ENCODE assay signal across 8 cellular contexts in the genomic region with DNA sequence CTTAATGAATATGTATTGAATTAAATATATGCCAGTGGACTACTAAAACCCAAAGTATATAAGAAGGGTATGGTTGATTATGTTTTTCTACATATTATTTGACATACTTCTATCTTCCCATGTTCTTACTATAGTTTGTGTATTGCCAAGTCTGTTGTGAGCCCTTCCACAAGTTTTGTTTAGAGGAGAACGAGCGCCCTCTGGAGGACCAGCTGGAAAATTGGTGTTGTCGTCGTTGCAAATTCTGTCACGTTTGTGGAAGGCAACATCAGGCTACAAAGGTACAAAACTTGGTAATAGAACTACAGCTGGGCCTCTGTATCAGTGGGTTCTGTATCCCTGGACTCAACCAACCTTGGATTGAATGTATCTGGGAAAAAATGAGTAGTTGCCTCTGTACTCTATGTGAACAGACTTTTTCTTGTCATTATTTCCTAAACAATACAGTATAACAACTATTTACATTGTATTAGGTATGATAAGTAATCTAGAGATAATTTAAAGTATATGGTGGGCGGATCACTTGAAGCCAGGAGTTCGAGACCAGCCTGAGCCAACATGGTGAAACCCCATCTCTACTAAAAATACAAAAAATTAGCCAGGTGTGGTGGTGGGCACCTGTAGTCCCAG. TPM values are rescaled to one million over a fixed set of nuclear protein-coding genes. Genes with fewer than 3 reads are reported as not detected.
DNase-seq lines count a peak whose midpoint lies in the region; ATAC-seq, FAIRE-seq and TF ChIP-seq lines count a peak whose summit lies in the region.

No MANE protein-coding gene starts in this region.

- no peaks in the 10 kb centered on the region for H3K27me3 Mint-ChIP-seq in activated T-cell treated with anti-CD3 and anti-CD28 coated beads, Interleukin-2, amount 50 U/mL, for 72 hours (ENCODE audit: low read depth)

- H3K9me3 ChIP-seq in fibroblast of lung (ENCODE audit: control insufficient read depth, insufficient read depth, low read depth, low read length) (no peaks in the 10 kb centered on the region), neutrophil (no peaks in the 10 kb centered on the region)

- peak; percentile 50 to 53 for ATAC-seq in activated T-cell treated with anti-CD3 and anti-CD28 coated beads, Interleukin-2, amount 50 U/mL, for 72 hours (replicated peaks in 1 of 2)
- ATAC-seq in HG03460 (IDR thresholded peaks at IDR 0.05; ENCODE audit: unreplicated experiment) = no peak

- FAIRE-seq in D721Med (lab: Jason Lieb, UNC) (peak; percentile 91), RCC 7860 (lab: Jason Lieb, UNC) (peak; percentile 57)

- H3K4me3 ChIP-seq in fibroblast of lung (replicated peaks in 1 of 4; ENCODE audit: control extremely low read depth in 1 of 4, insufficient read depth in 1 of 4, low read depth in 3 of 4, low read length in 4 of 4) = no peak overlapping the region
- no peak overlapping the region for H3K4me3 ChIP-seq in neutrophil (ENCODE audit: low read depth in 1 of 2, low read length in 1 of 2)

- H3K36me3 ChIP-seq in fibroblast of lung (ENCODE audit: control insufficient read depth, insufficient read depth, low read length) (peaks cover 21% of the 10 kb centered on the region), neutrophil (peaks cover 57% of the 10 kb centered on the region)

- peaks cover 19% of the 10 kb centered on the region for H3K4me1 Mint-ChIP-seq in activated T-cell treated with anti-CD3 and anti-CD28 coated beads, Interleukin-2, amount 50 U/mL, for 72 hours (ENCODE audit: low read depth)

- peak overlapping the region; percentile 1 for H3K27ac Mint-ChIP-seq in activated T-cell treated with anti-CD3 and anti-CD28 coated beads, Interleukin-2, amount 50 U/mL, for 72 hours

- H3K36me3 Mint-ChIP-seq in activated T-cell treated with anti-CD3 and anti-CD28 coated beads, Interleukin-2, amount 50 U/mL, for 72 hours (ENCODE audit: insufficient read depth in 2 of 2) = peaks cover 5 to 42% of the 10 kb centered on the region in 2 donors

- H3K27ac ChIP-seq in fibroblast of lung (ENCODE audit: insufficient read depth, low read length) = no peak overlapping the region
- H3K27ac ChIP-seq in neutrophil = no peak overlapping the region

- no peak for DNase-seq in D721Med (ENCODE audit: insufficient read length, low spot score)
- peak; percentile 69 for DNase-seq in LHCN-M2 (ENCODE audit: low read depth)
- DNase-seq in RCC 7860 (ENCODE audit: low spot score) = peak; percentile 62
- DNase-seq in activated T-cell treated with anti-CD3 and anti-CD28 coated beads, Interleukin-2, amount 50 U/mL, for 72 hours = peak; percentile 69 to 79
- DNase-seq in fibroblast of lung (ENCODE audit: low read depth in 2 of 2) = peak; percentile 66 to 88
- DNase-seq in superior temporal gyrus (ENCODE audit: extremely low spot score) = peak; percentile 88

- H3K27me3 ChIP-seq in fibroblast of lung (ENCODE audit: control insufficient read depth, insufficient read depth, low read length) = no peaks in the 10 kb centered on the region
- H3K27me3 ChIP-seq in neutrophil = no peaks in the 10 kb centered on the region

- H2AFZ ChIP-seq in fibroblast of lung (ENCODE audit: low read length) = no peak overlapping the region

- no peaks in the 10 kb centered on the region for H4K20me1 ChIP-seq in fibroblast of lung (ENCODE audit: control insufficient read depth, extremely low read depth, insufficient read depth, low read length)

- no peak overlapping the region for H3K4me2 ChIP-seq in fibroblast of lung (ENCODE audit: extremely low read depth, insufficient read depth, low read length)

- H3K9me3 Mint-ChIP-seq in activated T-cell treated with anti-CD3 and anti-CD28 coated beads, Interleukin-2, amount 50 U/mL, for 72 hours = no peaks in the 10 kb centered on the region

- H3K4me3 Mint-ChIP-seq in activated T-cell treated with anti-CD3 and anti-CD28 coated beads, Interleukin-2, amount 50 U/mL, for 72 hours = no peak overlapping the region

- H3K79me2 ChIP-seq in fibroblast of lung (ENCODE audit: control insufficient read depth, insufficient read depth, low read length) = no peaks in the 10 kb centered on the region

- H3K4me1 ChIP-seq in fibroblast of lung (ENCODE audit: control insufficient read depth, extremely low read depth, insufficient read depth, low read length) (no peaks in the 10 kb centered on the region), neutrophil (ENCODE audit: control insufficient read depth in 1 of 2, insufficient read depth in 1 of 2, low read depth in 1 of 2, low read length in 1 of 2) (no peaks in the 10 kb centered on the region)

- H3K9ac ChIP-seq in fibroblast of lung (ENCODE audit: insufficient read depth, low read length) = no peak overlapping the region

- TF ChIP-seq CTCF in D721Med (IDR thresholded peaks at IDR 0.05; ENCODE audit: insufficient read depth, missing control alignments) = peak; percentile 91
- peak; percentile 85 to 88 for TF ChIP-seq CTCF in fibroblast of lung (conservative IDR thresholded peaks at IDR 0.05 in 1 of 2, IDR thresholded peaks at IDR 0.05 in 1 of 2; ENCODE audit: low read depth in 1 of 2, low read length in 2 of 2)
- peak; percentile 79 for TF ChIP-seq CTCF in neutrophil (IDR thresholded peaks at IDR 0.05)

RNA-seq across cellular contexts. Expression of a gene that starts 38.7 kb away (rescaled TPM):
- total RNA-seq in LHCN-M2 (2014; rRNA removed) = 0.32 and 0.86 TPM in 2 replicates
- polyA plus RNA-seq in LHCN-M2 (2012) = 0.62 TPM
- total RNA-seq in activated T-cell treated with anti-CD3 and anti-CD28 coated beads, Interleukin-2, amount 50 U/mL, for 72 hours = 1 to 10 TPM in 1 of 2 donors, under 1 TPM in 1; 0.74 to 1.4 TPM
- total RNA-seq in fibroblast of lung = 0.99 and 1.0 TPM in 2 replicates
- not detected in 2 replicates for polyA plus RNA-seq in fibroblast of lung
- polyA plus RNA-seq in fibroblast of lung (2012) = 0.37 and 0.63 TPM in 2 replicates
- polyA minus RNA-seq in fibroblast of lung (ENCODE audit: low replicate concordance) = not detected in 2 replicates

RNA-seq across cellular contexts. Expression of a gene that starts 42.4 kb away (rescaled TPM):
- total RNA-seq in LHCN-M2 (2014; rRNA removed) (4.6 and 14.1 TPM in 2 replicates), fibroblast of lung (16.4 and 21.3 TPM in 2 replicates)
- 6.2 TPM for polyA plus RNA-seq in LHCN-M2 (2012)
- total RNA-seq in activated T-cell treated with anti-CD3 and anti-CD28 coated beads, Interleukin-2, amount 50 U/mL, for 72 hours = 10 to 100 TPM; 18.1 to 18.6 TPM
- polyA plus RNA-seq in fibroblast of lung = 12.6 and 15.6 TPM in 2 replicates
- polyA plus RNA-seq in fibroblast of lung (2012) = 11.2 and 12.1 TPM in 2 replicates
- polyA minus RNA-seq in fibroblast of lung (ENCODE audit: low replicate concordance) = 31.4 and 41.9 TPM in 2 replicates

RNA-seq across cellular contexts. Expression of a gene that starts 52.3 kb away (rescaled TPM):
- total RNA-seq in LHCN-M2 (2014; rRNA removed) (26.5 and 28.1 TPM in 2 replicates), fibroblast of lung (19.0 and 33.4 TPM in 2 replicates)
- polyA plus RNA-seq in LHCN-M2 (2012) = 9.0 TPM
- total RNA-seq in activated T-cell treated with anti-CD3 and anti-CD28 coated beads, Interleukin-2, amount 50 U/mL, for 72 hours = 100 to 1,000 TPM; 106 to 124 TPM
- 15.3 and 17.1 TPM in 2 replicates for polyA plus RNA-seq in fibroblast of lung
- polyA plus RNA-seq in fibroblast of lung (2012) = 10.5 and 14.7 TPM in 2 replicates
- 76.4 and 107 TPM in 2 replicates for polyA minus RNA-seq in fibroblast of lung (ENCODE audit: low replicate concordance)
